8 cellular contexts compared by ENCODE assay signal in the genomic region with DNA sequence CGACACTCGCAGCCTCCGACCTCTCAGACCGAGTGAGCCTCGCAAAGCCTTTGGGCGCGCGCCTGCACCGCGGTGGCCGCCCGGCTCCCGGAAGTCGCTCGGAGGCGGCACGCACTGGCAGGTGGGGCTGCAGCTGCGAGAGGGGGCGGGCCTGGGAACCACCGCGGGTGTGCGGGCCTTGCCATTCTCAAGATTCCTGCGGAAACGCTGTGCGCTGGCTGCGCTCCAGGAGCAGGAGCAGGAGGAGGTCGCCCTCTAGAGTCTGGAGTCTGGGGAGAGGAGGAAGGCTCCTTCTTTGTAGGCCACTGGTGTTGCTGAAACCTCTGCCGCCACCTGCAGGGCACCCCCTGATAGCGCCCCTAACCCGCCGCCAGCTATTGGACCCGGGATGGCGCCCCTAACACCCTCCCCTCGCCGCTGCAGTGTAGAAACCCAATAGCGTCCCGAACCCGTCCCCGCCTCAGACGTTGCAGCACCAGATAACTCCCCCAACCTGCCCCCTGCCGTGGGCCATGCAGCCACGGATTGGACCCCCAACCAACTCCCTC.
DNase-seq lines count a peak whose midpoint lies in the region; ATAC-seq, FAIRE-seq and TF ChIP-seq lines count a peak whose summit lies in the region.
"Not testable (repeated sequence)": the region's sequence is repeated elsewhere in the genome, so short reads cannot be mapped to it uniquely, and the experiment has no call there.

No MANE protein-coding gene starts in this region.

- not testable (repeated sequence) for H3K9me3 ChIP-seq in K562 (replicated peaks; ENCODE audit: control insufficient read depth, insufficient read depth, low read depth, low read length)

- CTCF ChIA-PET in WTC11 (lab: Charles Lee); K562 (lab: Yijun Ruan, JAX; ENCODE audit: low intra/inter-chr PET ratio): not testable (repeated sequence)

- H3K4me3 Mint-ChIP-seq in WTC11 (0 out of 2 replicates have a peak overlapping the region, but pooled peaks have one; percentile 27), immature natural killer cell (peak overlapping the region in 3 of 5 donors; percentile 84 to 91 (median 86))

- peak overlapping the region; percentile 34 to 83; a peak in 3 of 4 replicates for H3K9ac ChIP-seq in K562 (ENCODE audit: insufficient read depth in 1 of 2, low read depth in 2 of 2, low read length in 2 of 2)

- WGBS in K562 (ENCODE audit: insufficient coverage, low coverage, missing lambda C conversion rate), result 8% methylated on average over 30 of the region's 42 CpGs

- peaks cover 12% of the 10 kb centered on the region for H3K9me3 Mint-ChIP-seq in WTC11
- H3K9me3 Mint-ChIP-seq in immature natural killer cell, result not testable (repeated sequence)

- H3K9me1 ChIP-seq in K562 (ENCODE audit: control insufficient read depth, insufficient read depth, low read length), result not testable (repeated sequence)

- H3K27ac ChIP-seq in K562 (ENCODE audit: extremely low read depth, low read depth, low read length), result peak overlapping the region; percentile 16; the same call in 1 of the 3 replicates

- not testable (repeated sequence) for H3K27me3 Mint-ChIP-seq in WTC11 (ENCODE audit: low read depth); immature natural killer cell (ENCODE audit: low read depth in 3 of 3)

- peak; percentile 95 for ATAC-seq in GM18909 (IDR thresholded peaks at IDR 0.05; ENCODE audit: poor library complexity, unreplicated experiment)
- ATAC-seq in HG03039 (IDR thresholded peaks at IDR 0.05; ENCODE audit: unreplicated experiment), result peak; percentile 80
- ATAC-seq in WTC11, result peak; percentile 93
- peak; percentile 90 for ATAC-seq in K562

- H3K27me3 ChIP-seq in K562 (ENCODE audit: control insufficient read depth in 2 of 2, insufficient read depth in 2 of 2, low read length in 2 of 2), result not testable (repeated sequence)

- not testable (repeated sequence) for TF ChIP-seq CTCF in WTC11 (IDR thresholded peaks at IDR 0.05)
- peak; percentile 52 to 63 (median 57); a peak in 5 of 6 replicates for TF ChIP-seq CTCF in K562 (IDR thresholded peaks at IDR 0.05 in 2 of 3, conservative IDR thresholded peaks at IDR 0.05 in 1 of 3; ENCODE audit: insufficient read depth in 2 of 3, low read depth in 1 of 3, low read length in 3 of 3)

- peaks cover 0 to 15% of the 10 kb centered on the region in 2 experiments; a peak in 3 of 5 replicates for H3K4me1 ChIP-seq in K562 (replicated peaks in 1 of 2; ENCODE audit: control insufficient read depth in 2 of 2, insufficient read depth in 2 of 2, low read length in 2 of 2)

- H3K79me2 ChIP-seq in K562 (ENCODE audit: control insufficient read depth, insufficient read depth, low read length), result peaks cover 11% of the 10 kb centered on the region; the same call in 2 of the 3 replicates

- BruUV-seq in K562 (replicated peaks; lab: Mats Ljungman, UMichigan), result not testable (repeated sequence)

- not testable (repeated sequence) for TF ChIP-seq POLR2A in K562 (conservative IDR thresholded peaks at IDR 0.05)

- in situ Hi-C loops in K562 (cut with MboI), result not testable (repeated sequence)

- H3K4me1 Mint-ChIP-seq in WTC11, result not testable (repeated sequence)
- H3K4me1 Mint-ChIP-seq in immature natural killer cell, result peaks cover 8 to 10% of the 10 kb centered on the region in 2 donors

- not testable (repeated sequence) for TF ChIP-seq RAD21 in K562 (CRISPR knock-in tag; conservative IDR thresholded peaks at IDR 0.05 in 1 of 2, IDR thresholded peaks at IDR 0.05 in 1 of 2)

- intact Hi-C loops in K562 (cut with micrococcal nuclease), result loop anchor here (5.0 kb wide), 1 partner anchor 158 kb away; no protein-coding TSS in a partner anchor

- POLR2A ChIA-PET in WTC11 (lab: Charles Lee); K562 (lab: Yijun Ruan, JAX): not testable (repeated sequence)

- not testable (repeated sequence) for H3K27ac Mint-ChIP-seq in WTC11
- H3K27ac Mint-ChIP-seq in immature natural killer cell, result peak overlapping the region in 3 of 6 donors; percentile 45 to 85 (median 70)

- H3K4me2 ChIP-seq in K562 (ENCODE audit: insufficient read depth, low read length), result peak overlapping the region; percentile 62

- H3K36me3 ChIP-seq in K562 (ENCODE audit: control insufficient read depth, insufficient read depth, low read length), result not testable (repeated sequence)

- peak overlapping the region; percentile 61 for H3K4me3 ChIP-seq in K562

- H3K36me3 Mint-ChIP-seq in WTC11, result peaks cover 11% of the 10 kb centered on the region
- H3K36me3 Mint-ChIP-seq in immature natural killer cell, result not testable (repeated sequence)

- peak overlapping the region; percentile 80 for H2AFZ ChIP-seq in K562 (ENCODE audit: low read depth, low read length)

- TF ChIP-seq EP300 in K562 (IDR thresholded peaks at IDR 0.05; ENCODE audit: low read length), result not testable (repeated sequence)

- DNase-seq in AG08396 (ENCODE audit: low spot score), result peak; percentile 8
- peak; percentile 20 for DNase-seq in NCI-H187 treated with DMSO at 0.1 percent for 48 hours (lab: John Stamatoyannopoulos, UW)
- DNase-seq in WTC11 (ENCODE audit: low spot score), result not testable (repeated sequence)
- peak; percentile 36 to 76 (median 39) for DNase-seq in K562 (ENCODE audit: extremely low read depth in 1 of 4, low spot score in 3 of 4)
- peak in 2 of 3 donors; percentile 64 to 69 for DNase-seq in immature natural killer cell
- peak; percentile 34 for DNase-seq in stimulated activated CD4-positive, alpha-beta T cell treated with anti-CD3 and anti-CD28 coated beads, Interleukin-2, amount 100 ng/mL, for 4 hours (ENCODE audit: low read depth)

- H4K20me1 ChIP-seq in K562 (replicated peaks; ENCODE audit: control insufficient read depth, insufficient read depth, low read length), result not testable (repeated sequence)

- FAIRE-seq in K562 (lab: Jason Lieb, UNC), result not testable (repeated sequence)

TF ChIP-seq in K562, 482 proteins besides CTCF, POLR2A, EP300 and RAD21:
- TF ChIP-seq SMC3 (conservative IDR thresholded peaks at IDR 0.05; ENCODE audit: insufficient read depth, low read depth, low read length) (peak; percentile 26; the same call in 1 of the 2 replicates), PHF8 (IDR thresholded peaks at IDR 0.05; ENCODE audit: borderline replicate concordance, low read length) (peak; percentile 34; the same call in 1 of the 2 replicates), HNRNPLL (IDR thresholded peaks at IDR 0.05; ENCODE audit: low read depth, low read length, poor library complexity, severe bottlenecking) (peak; percentile 88), VEZF1 (CRISPR knock-in tag; IDR thresholded peaks at IDR 0.05) (peak; percentile 29), ZFX (CRISPR knock-in tag; IDR thresholded peaks at IDR 0.05) (0 out of 2 replicates have a peak, but pooled peaks have one; percentile 31), GABPA (tag; conservative IDR thresholded peaks at IDR 0.05; ENCODE audit: low read depth) (peak; percentile 54), TAF1 (IDR thresholded peaks at IDR 0.05; ENCODE audit: control insufficient read depth, extremely low read depth, insufficient read depth, low read length, severe bottlenecking) (peak; percentile 45), POLR2G (IDR thresholded peaks at IDR 0.05; ENCODE audit: low read depth, low read length) (peak; percentile 83), ELF1 (tag; IDR thresholded peaks at IDR 0.05) (peak; percentile 46), RBFOX2 (IDR thresholded peaks at IDR 0.05; ENCODE audit: low read depth, low read length) (peak; percentile 75), ZBTB7A (IDR thresholded peaks at IDR 0.05; ENCODE audit: borderline replicate concordance, control insufficient read depth, low read depth, low read length) (peak; percentile 64; the same call in 1 of the 2 replicates)
- TF ChIP-seq, protein P1, sequence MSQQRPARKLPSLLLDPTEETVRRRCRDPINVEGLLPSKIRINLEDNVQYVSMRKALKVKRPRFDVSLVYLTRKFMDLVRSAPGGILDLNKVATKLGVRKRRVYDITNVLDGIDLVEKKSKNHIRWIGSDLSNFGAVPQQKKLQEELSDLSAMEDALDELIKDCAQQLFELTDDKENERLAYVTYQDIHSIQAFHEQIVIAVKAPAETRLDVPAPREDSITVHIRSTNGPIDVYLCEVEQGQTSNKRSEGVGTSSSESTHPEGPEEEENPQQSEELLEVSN (IDR thresholded peaks at IDR 0.05; ENCODE audit: borderline replicate concordance in 1 of 2, extremely low read depth in 1 of 2, insufficient read depth in 1 of 2, insufficient read length in 1 of 2, low read depth in 1 of 2, low read length in 1 of 2, poor library complexity in 1 of 2, severe bottlenecking in 1 of 2), result peak in 1 of 2 experiments; percentile 71
